In genomic region chr2:201789395-201789794, GRCh38 we compare ENCODE assay signal across 40 cellular contexts. TPM values are rescaled to one million over a fixed set of nuclear protein-coding genes. Genes with fewer than 3 reads are reported as not detected.
"Had no signal": no experiment of that assay in that cellular context is flagged by ENCODE, and none has a peak within 500 bp of the region (broad histone marks: within the 10 kb centered on the region; RNA-seq: fewer than 3 reads in every experiment).

No MANE protein-coding gene starts in this region.

- H3K4me1 Mint-ChIP-seq: activated naive CD4-positive, alpha-beta T cell treated with anti-CD3 and anti-CD28 coated beads, Interleukin-2, amount 10 ng/mL, durations not matched to agents 7 days and 5 days; activated naive CD4-positive, alpha-beta T cell treated with anti-CD3 and anti-CD28 coated beads, Interleukin-2, amount 50 U/mL, for 24 hours; activated naive CD8-positive, alpha-beta T cell treated with anti-CD3 and anti-CD28 coated beads for 36 hours; activated naive CD8-positive, alpha-beta T cell treated with anti-CD3 and anti-CD28 coated beads, Interleukin-2, amount 10 ng/mL, durations not matched to agents 7 days and 5 days; activated naive CD8-positive, alpha-beta T cell treated with anti-CD3 and anti-CD28 coated beads, Interleukin-2, amount 50 U/mL, for 24 hours; activated T-helper 17 cell treated with anti-CD3 and anti-CD28 coated beads, Interleukin-2, amount 50 U/mL, for 72 hours; central memory CD8-positive, alpha-beta T cell had no signal

- H3K27ac ChIP-seq: adrenal gland, ascending aorta, body of pancreas, brain microvascular endothelial cell, breast epithelium, cardiac muscle cell had no signal

- FAIRE-seq: astrocyte, bronchial epithelial cell had no signal

- H3K36me3 ChIP-seq: adrenal gland, ascending aorta, brain microvascular endothelial cell, breast epithelium, cardiac muscle cell had no signal

- H3K4me1 ChIP-seq: adrenal gland, body of pancreas, breast epithelium had no signal

- H3K36me3 Mint-ChIP-seq: activated naive CD4-positive, alpha-beta T cell treated with anti-CD3 and anti-CD28 coated beads, Interleukin-2, amount 10 ng/mL, durations not matched to agents 7 days and 5 days; activated naive CD4-positive, alpha-beta T cell treated with anti-CD3 and anti-CD28 coated beads, Interleukin-2, amount 50 U/mL, for 24 hours; activated naive CD4-positive, alpha-beta T cell treated with anti-CD3 and anti-CD28 coated beads, Interleukin-2, amount 50 U/mL, for 72 hours; activated naive CD8-positive, alpha-beta T cell; activated naive CD8-positive, alpha-beta T cell treated with anti-CD3 and anti-CD28 coated beads for 36 hours; activated naive CD8-positive, alpha-beta T cell treated with anti-CD3 and anti-CD28 coated beads, Interleukin-2, amount 10 ng/mL, durations not matched to agents 7 days and 5 days; brain had no signal

- H3K9me3 Mint-ChIP-seq: activated naive CD4-positive, alpha-beta T cell treated with anti-CD3 and anti-CD28 coated beads for 36 hours; activated naive CD4-positive, alpha-beta T cell treated with anti-CD3 and anti-CD28 coated beads, Interleukin-2, amount 10 ng/mL, durations not matched to agents 7 days and 5 days; activated naive CD4-positive, alpha-beta T cell treated with anti-CD3 and anti-CD28 coated beads, Interleukin-2, amount 50 U/mL, for 24 hours; activated naive CD4-positive, alpha-beta T cell treated with anti-CD3 and anti-CD28 coated beads, Interleukin-2, amount 50 U/mL, for 72 hours; activated naive CD8-positive, alpha-beta T cell treated with anti-CD3 and anti-CD28 coated beads for 36 hours; activated naive CD8-positive, alpha-beta T cell treated with anti-CD3 and anti-CD28 coated beads, Interleukin-2, amount 10 ng/mL, durations not matched to agents 7 days and 5 days; activated naive CD8-positive, alpha-beta T cell treated with anti-CD3 and anti-CD28 coated beads, Interleukin-2, amount 50 U/mL, for 24 hours; activated T-cell treated with anti-CD3 and anti-CD28 coated beads, Interleukin-2, amount 50 U/mL, for 24 hours; activated T-cell treated with anti-CD3 and anti-CD28 coated beads, Interleukin-2, amount 50 U/mL, for 4 hours; activated T-cell treated with anti-CD3 and anti-CD28 coated beads, Interleukin-2, amount 50 U/mL, for 72 hours; activated T-helper 1 cell treated with anti-CD3 and anti-CD28 coated beads, Interleukin-12 subunit alpha, Interleukin-12 subunit beta, Interleukin-2, Interleukin-4 antibody, amounts not matched to agents 30 ng/mL and 10 ng/mL and 1 ng/mL, durations not matched to agents 14 hours and 24 hours and 36 hours; activated T-helper 17 cell treated with anti-CD3 and anti-CD28 coated beads, Interleukin-2, amount 50 U/mL, for 72 hours; activated T-helper 2 cell treated with anti-CD3 and anti-CD28 coated beads, Interferon-gamma antibody, Interleukin-2, Interleukin-4, amounts not matched to agents 10 μg/mL and 5 μg/mL and 100 μg/mL, durations not matched to agents 14 hours and 24 hours and 36 hours; central memory CD8-positive, alpha-beta T cell had no signal

- DNase-seq: activated effector memory CD4-positive, alpha-beta T cell treated with anti-CD3 and anti-CD28 coated beads, Interleukin-2, amount 50 U/mL, for 16 hours; activated effector memory CD4-positive, alpha-beta T cell treated with Interleukin-2 at 50 U/mL for 16 hours; activated gamma-delta T cell; activated gamma-delta T cell treated with Interleukin-2 at 50 U/mL for 16 hours; activated naive CD4-positive, alpha-beta T cell; activated naive CD4-positive, alpha-beta T cell treated with anti-CD3 and anti-CD28 coated beads for 36 hours; activated naive CD4-positive, alpha-beta T cell treated with anti-CD3 and anti-CD28 coated beads, Interleukin-2, amount 10 ng/mL, durations not matched to agents 7 days and 5 days; activated naive CD4-positive, alpha-beta T cell treated with anti-CD3 and anti-CD28 coated beads, Interleukin-2, amount 50 U/mL, for 16 hours; activated naive CD4-positive, alpha-beta T cell treated with Interleukin-2 at 50 U/mL for 16 hours; activated naive CD8-positive, alpha-beta T cell treated with anti-CD3 and anti-CD28 coated beads for 36 hours; activated naive CD8-positive, alpha-beta T cell treated with anti-CD3 and anti-CD28 coated beads, Interleukin-2, amount 10 ng/mL, durations not matched to agents 7 days and 5 days; activated naive CD8-positive, alpha-beta T cell treated with anti-CD3 and anti-CD28 coated beads, Interleukin-2, amount 50 U/mL, for 24 hours; activated T-cell treated with anti-CD3 and anti-CD28 coated beads, Interleukin-2, amount 50 U/mL, for 1 hour; activated T-cell treated with anti-CD3 and anti-CD28 coated beads, Interleukin-2, amount 50 U/mL, for 24 hours; activated T-cell treated with anti-CD3 and anti-CD28 coated beads, Interleukin-2, amount 50 U/mL, for 4 hours; activated T-cell treated with anti-CD3 and anti-CD28 coated beads, Interleukin-2, amount 50 U/mL, for 48 hours; activated T-cell treated with anti-CD3 and anti-CD28 coated beads, Interleukin-2, amount 50 U/mL, for 72 hours; adrenal gland; amniotic stem cell; amygdala; anterior cingulate cortex; aorta; body of pancreas; brain microvascular endothelial cell; caudate nucleus; central memory CD4-positive, alpha-beta T cell; cerebellar nuclear complex had no signal

- ATAC-seq: activated naive CD4-positive, alpha-beta T cell treated with anti-CD3 and anti-CD28 coated beads, Interleukin-2, amount 50 U/mL, for 72 hours; activated naive CD8-positive, alpha-beta T cell treated with anti-CD3 and anti-CD28 coated beads, Interleukin-2, amount 50 U/mL, for 24 hours; activated T-cell treated with anti-CD3 and anti-CD28 coated beads, Interleukin-2, amount 50 U/mL, for 4 hours; activated T-cell treated with anti-CD3 and anti-CD28 coated beads, Interleukin-2, amount 50 U/mL, for 72 hours; activated T-helper 17 cell treated with anti-CD3 and anti-CD28 coated beads, Interleukin-2, amount 50 U/mL, for 72 hours; body of pancreas had no signal

- H3K4me3 Mint-ChIP-seq: activated naive CD4-positive, alpha-beta T cell treated with anti-CD3 and anti-CD28 coated beads for 36 hours; activated naive CD4-positive, alpha-beta T cell treated with anti-CD3 and anti-CD28 coated beads, Interleukin-2, amount 10 ng/mL, durations not matched to agents 7 days and 5 days; activated naive CD4-positive, alpha-beta T cell treated with anti-CD3 and anti-CD28 coated beads, Interleukin-2, amount 50 U/mL, for 24 hours; activated naive CD8-positive, alpha-beta T cell; activated naive CD8-positive, alpha-beta T cell treated with anti-CD3 and anti-CD28 coated beads for 36 hours; activated naive CD8-positive, alpha-beta T cell treated with anti-CD3 and anti-CD28 coated beads, Interleukin-2, amount 10 ng/mL, durations not matched to agents 7 days and 5 days; activated naive CD8-positive, alpha-beta T cell treated with anti-CD3 and anti-CD28 coated beads, Interleukin-2, amount 50 U/mL, for 24 hours; activated T-cell treated with anti-CD3 and anti-CD28 coated beads, Interleukin-2, amount 50 U/mL, for 24 hours; activated T-cell treated with anti-CD3 and anti-CD28 coated beads, Interleukin-2, amount 50 U/mL, for 4 hours; activated T-cell treated with anti-CD3 and anti-CD28 coated beads, Interleukin-2, amount 50 U/mL, for 72 hours; activated T-helper 1 cell treated with anti-CD3 and anti-CD28 coated beads, Interleukin-12 subunit alpha, Interleukin-12 subunit beta, Interleukin-2, Interleukin-4 antibody, amounts not matched to agents 30 ng/mL and 10 ng/mL and 1 ng/mL, durations not matched to agents 14 hours and 24 hours and 36 hours; activated T-helper 17 cell treated with anti-CD3 and anti-CD28 coated beads, Interleukin-2, amount 50 U/mL, for 72 hours; brain; central memory CD8-positive, alpha-beta T cell had no signal

- H3K4me3 ChIP-seq: adrenal gland, ascending aorta, body of pancreas, breast epithelium, cardiac muscle cell had no signal

- H3K27me3 ChIP-seq: adrenal gland, ascending aorta, body of pancreas, brain microvascular endothelial cell, breast epithelium, cardiac muscle cell had no signal

- H3K27me3 Mint-ChIP-seq: central memory CD8-positive, alpha-beta T cell had no signal

- H3K27ac Mint-ChIP-seq: activated naive CD4-positive, alpha-beta T cell treated with anti-CD3 and anti-CD28 coated beads for 36 hours; activated naive CD4-positive, alpha-beta T cell treated with anti-CD3 and anti-CD28 coated beads, Interleukin-2, amount 10 ng/mL, durations not matched to agents 7 days and 5 days; activated naive CD4-positive, alpha-beta T cell treated with anti-CD3 and anti-CD28 coated beads, Interleukin-2, amount 50 U/mL, for 24 hours; activated naive CD4-positive, alpha-beta T cell treated with anti-CD3 and anti-CD28 coated beads, Interleukin-2, amount 50 U/mL, for 72 hours; activated naive CD8-positive, alpha-beta T cell; activated naive CD8-positive, alpha-beta T cell treated with anti-CD3 and anti-CD28 coated beads for 36 hours; activated naive CD8-positive, alpha-beta T cell treated with anti-CD3 and anti-CD28 coated beads, Interleukin-2, amount 10 ng/mL, durations not matched to agents 7 days and 5 days; activated naive CD8-positive, alpha-beta T cell treated with anti-CD3 and anti-CD28 coated beads, Interleukin-2, amount 50 U/mL, for 24 hours; activated T-cell treated with anti-CD3 and anti-CD28 coated beads, Interleukin-2, amount 50 U/mL, for 24 hours; activated T-cell treated with anti-CD3 and anti-CD28 coated beads, Interleukin-2, amount 50 U/mL, for 72 hours; activated T-helper 1 cell treated with anti-CD3 and anti-CD28 coated beads, Interleukin-12 subunit alpha, Interleukin-12 subunit beta, Interleukin-2, Interleukin-4 antibody, amounts not matched to agents 30 ng/mL and 10 ng/mL and 1 ng/mL, durations not matched to agents 14 hours and 24 hours and 36 hours; activated T-helper 17 cell treated with anti-CD3 and anti-CD28 coated beads, Interleukin-2, amount 50 U/mL, for 72 hours; activated T-helper 2 cell treated with anti-CD3 and anti-CD28 coated beads, Interferon-gamma antibody, Interleukin-2, Interleukin-4, amounts not matched to agents 10 μg/mL and 5 μg/mL and 100 μg/mL, durations not matched to agents 14 hours and 24 hours and 36 hours; brain had no signal

- H3K9me3 ChIP-seq: adrenal gland, ascending aorta, body of pancreas, breast epithelium had no signal

RNA-seq across cellular contexts. Expression of gene CDK15, which starts 16.9 kb away (rescaled TPM):
- total RNA-seq: activated naive CD4-positive, alpha-beta T cell treated with anti-CD3 and anti-CD28 coated beads for 36 hours; activated naive CD4-positive, alpha-beta T cell treated with anti-CD3 and anti-CD28 coated beads, Interleukin-2, amount 50 U/mL, for 72 hours; activated naive CD8-positive, alpha-beta T cell treated with anti-CD3 and anti-CD28 coated beads for 36 hours; activated naive CD8-positive, alpha-beta T cell treated with anti-CD3 and anti-CD28 coated beads, Interleukin-2, amount 10 ng/mL, durations not matched to agents 7 days and 5 days; activated T-cell treated with anti-CD3 and anti-CD28 coated beads, Interleukin-2, amount 50 U/mL, for 4 hours; activated T-cell treated with anti-CD3 and anti-CD28 coated beads, Interleukin-2, amount 50 U/mL, for 72 hours; activated T-helper 1 cell treated with anti-CD3 and anti-CD28 coated beads, Interleukin-12 subunit alpha, Interleukin-12 subunit beta, Interleukin-2, Interleukin-4 antibody, amounts not matched to agents 30 ng/mL and 10 ng/mL and 1 ng/mL, durations not matched to agents 14 hours and 24 hours and 36 hours; activated T-helper 17 cell treated with anti-CD3 and anti-CD28 coated beads, Interleukin-2, amount 50 U/mL, for 72 hours; activated T-helper 2 cell treated with anti-CD3 and anti-CD28 coated beads, Interferon-gamma antibody, Interleukin-2, Interleukin-4, amounts not matched to agents 10 μg/mL and 5 μg/mL and 100 μg/mL, durations not matched to agents 14 hours and 24 hours and 36 hours; cardiac muscle cell had no signal
- polyA plus RNA-seq: cardiac muscle cell had no signal
